Comparison of ENCODE assay signal across 12 cellular contexts in genomic region chr13:51912091-51912490, GRCh38. TPM values are rescaled to one million over a fixed set of nuclear protein-coding genes. Genes with fewer than 3 reads are reported as not detected.
DNase-seq lines count a peak whose midpoint lies in the region.
"Had no signal": no experiment of that assay in that cellular context is flagged by ENCODE, and none has a peak within 500 bp of the region (broad histone marks: within the 10 kb centered on the region; RNA-seq: fewer than 3 reads in every experiment).

No MANE protein-coding gene starts in this region.

- H3K14ac ChIP-seq in trophoblast cell (ENCODE audit: low read length) = no peak overlapping the region

- no peak overlapping the region for H3K4me2 ChIP-seq in trophoblast cell (ENCODE audit: low read length)

- WGBS in trophoblast cell (ENCODE audit: extremely low coverage, insufficient coverage, insufficient read length) = no CpG with 5 or more reads among the region's 10 CpGs

- no peak overlapping the region for H4K12ac ChIP-seq in trophoblast cell (ENCODE audit: low read depth, low read length)

- H3K27me3 ChIP-seq in trophoblast cell (ENCODE audit: insufficient read depth, low read length) = no peaks in the 10 kb centered on the region
- H3K27me3 ChIP-seq: upper lobe of left lung had no signal

- no peaks in the 10 kb centered on the region for H3K36me3 ChIP-seq in trophoblast cell (ENCODE audit: control insufficient read depth in 1 of 2, insufficient read depth in 2 of 2, low read length in 2 of 2)
- H3K36me3 ChIP-seq: upper lobe of left lung had no signal

- no peak overlapping the region for H2AK5ac ChIP-seq in trophoblast cell (ENCODE audit: low read length)

- no peak overlapping the region for H2BK12ac ChIP-seq in trophoblast cell (ENCODE audit: low read length)

- H4K91ac ChIP-seq in trophoblast cell (ENCODE audit: low read depth, low read length) = no peak overlapping the region

- no peak overlapping the region for H3K23ac ChIP-seq in trophoblast cell (ENCODE audit: low read length)

- no peaks in the 10 kb centered on the region for H3K4me1 ChIP-seq in trophoblast cell (ENCODE audit: control insufficient read depth in 1 of 2, insufficient read depth in 2 of 2, low read length in 2 of 2)
- H3K4me1 ChIP-seq: upper lobe of left lung had no signal

- H2AFZ ChIP-seq in trophoblast cell (ENCODE audit: insufficient read depth, low read length, poor library complexity) = no peak overlapping the region

- H2BK5ac ChIP-seq in trophoblast cell (ENCODE audit: low read depth, low read length, poor library complexity) = no peak overlapping the region

- H3K4ac ChIP-seq in trophoblast cell (ENCODE audit: low read depth, low read length) = no peak overlapping the region

- DNase-seq in DMS153 treated with DMSO at 0.1 percent for 48 hours (lab: John Stamatoyannopoulos, UW; ENCODE audit: unreplicated experiment) (peak; percentile 87), NCI-H2107 (lab: John Stamatoyannopoulos, UW) (peak; percentile 61), ecto neural progenitor cell (ENCODE audit: low spot score) (peak; percentile 42), trophoblast cell (peak; percentile 49 to 56), 8988T (no peak), AG20443 (ENCODE audit: low spot score) (no peak)
- DNase-seq in stimulated activated CD8-positive, alpha-beta memory T cell treated with anti-CD3 and anti-CD28 coated beads, Interleukin-4, amount 100 ng/mL, for 48 hours = no peak
- DNase-seq in activated CD4-positive, alpha-beta T cell treated with anti-CD3 and anti-CD28 coated beads for 48 hours = no peak
- DNase-seq: activated CD4-positive, alpha-beta T cell treated with anti-CD3 and anti-CD28 coated beads, Interleukin-2, amount 50 U/mL, for 1 hour; DMS79; stimulated activated CD4-positive, alpha-beta T cell treated with anti-CD3 and anti-CD28 coated beads, Interleukin-2, amount 100 ng/mL, for 48 hours had no signal

- H3K9me3 ChIP-seq in trophoblast cell (ENCODE audit: insufficient read depth, low read depth, low read length) = no peaks in the 10 kb centered on the region
- H3K9me3 ChIP-seq: upper lobe of left lung had no signal

- no peak overlapping the region for H3K4me3 ChIP-seq in trophoblast cell (ENCODE audit: low read depth, low read length)
- H3K4me3 ChIP-seq: upper lobe of left lung had no signal

- no peaks in the 10 kb centered on the region for H3K79me2 ChIP-seq in trophoblast cell (ENCODE audit: control insufficient read depth, insufficient read depth, low read length, poor library complexity)

- H3K18ac ChIP-seq in trophoblast cell (ENCODE audit: low read length) = no peak overlapping the region

- no peak overlapping the region for H3K27ac ChIP-seq in trophoblast cell (ENCODE audit: low read depth, low read length)
- H3K27ac ChIP-seq: upper lobe of left lung had no signal

- H3K79me1 ChIP-seq in trophoblast cell (ENCODE audit: low read length) = no peaks in the 10 kb centered on the region

- no peak overlapping the region for H4K8ac ChIP-seq in trophoblast cell (ENCODE audit: low read depth, low read length)

- no peak overlapping the region for H2BK120ac ChIP-seq in trophoblast cell (ENCODE audit: insufficient read depth, low read length, poor library complexity)

- no peak overlapping the region for H3K9ac ChIP-seq in trophoblast cell (ENCODE audit: low read length)

RNA-seq across cellular contexts. Expression of gene CCDC70, which starts 50.3 kb away (rescaled TPM):
- polyA plus RNA-seq in trophoblast cell (2013) = 0.04 TPM in 1 of 2 replicates, not detected in the other

Comparison
In these comparisons a context has a peak if more than half of its experiments do, and no peak if none do; other contexts are left out.
1. DNase-seq: peak in DMS153 treated with DMSO at 0.1 percent for 48 hours (single experiment), NCI-H2107 (single experiment), ecto neural progenitor cell (single experiment) and trophoblast cell (2 of 2); none in stimulated activated CD8-positive, alpha-beta memory T cell treated with anti-CD3 and anti-CD28 coated beads, Interleukin-4, amount 100 ng/mL, for 48 hours (single experiment), 8988T (single experiment), activated CD4-positive, alpha-beta T cell treated with anti-CD3 and anti-CD28 coated beads for 48 hours (single experiment) and AG20443 (single experiment).